ENCODE assay signal across 2 cellular contexts in genomic region chr6:42984924-42985475, GRCh38.
A peak's percentile ranks its signal among the peaks of the same experiment; 100 is the strongest.
TF ChIP-seq lines count a peak whose summit lies in the region.

No MANE protein-coding gene starts in this region.

TF ChIP-seq in HEK293, 187 proteins besides CTCF, POLR2A, EP300 and RAD21:
- TF ChIP-seq ZNF501 (tag by site-specific recombination; IDR thresholded peaks at IDR 0.05) = no peak
- 0 out of 2 replicates have a peak, but pooled peaks have one; percentile 32 for TF ChIP-seq ZSCAN30 (tag by site-specific recombination; IDR thresholded peaks at IDR 0.05)
- TF ChIP-seq ZBTB48 (tag by site-specific recombination; IDR thresholded peaks at IDR 0.05) = peak; percentile 7; the same call in 1 of the 2 replicates
- TF ChIP-seq ZNF341 (tag by site-specific recombination; IDR thresholded peaks at IDR 0.05; ENCODE audit: low read depth) = 0 out of 2 replicates have a peak, but pooled peaks have one; percentile 27

TF ChIP-seq in endothelial cell of umbilical vein, 7 proteins besides CTCF, POLR2A, EP300 and RAD21:
- TF ChIP-seq POLR2AphosphoS5 (IDR thresholded peaks at IDR 0.05; ENCODE audit: insufficient read depth, low read depth, low read length) (no peak), MAX (IDR thresholded peaks at IDR 0.05; ENCODE audit: insufficient read depth, insufficient read length) (no peak), FOS (IDR thresholded peaks at IDR 0.05; ENCODE audit: borderline replicate concordance, insufficient read depth, low read length) (no peak), EZH2 (IDR thresholded peaks at IDR 0.05; ENCODE audit: borderline replicate concordance, low read depth, low read length, severe bottlenecking) (no peak), GATA2 (IDR thresholded peaks at IDR 0.05; ENCODE audit: insufficient read depth, insufficient read length, low read depth, low read length) (no peak), JUN (IDR thresholded peaks at IDR 0.05; ENCODE audit: borderline replicate concordance, insufficient read depth, insufficient read length, low read depth) (no peak), MYC (IDR thresholded peaks at IDR 0.05; ENCODE audit: low read depth, low read length) (no peak)
